In genomic region chr1:202362212-202362611, GRCh38 we compare ENCODE assay signal across 17 cellular contexts.
"Had no signal": no experiment of that assay in that cellular context is flagged by ENCODE, and none has a peak within 500 bp of the region (broad histone marks: within the 10 kb centered on the region; RNA-seq: fewer than 3 reads in every experiment).

No MANE protein-coding gene starts in this region.

- H3K27ac Mint-ChIP-seq: activated B cell treated with CpG ODN at 0.5 μM for 24 hours; activated CD4-positive, alpha-beta memory T cell treated with anti-CD3 and anti-CD28 coated beads for 36 hours; activated CD8-positive, alpha-beta memory T cell treated with anti-CD3 and anti-CD28 coated beads, Interleukin-2, amount 10 ng/mL, durations not matched to agents 7 days and 5 days; activated naive CD8-positive, alpha-beta T cell treated with anti-CD3 and anti-CD28 coated beads for 36 hours; memory B cell had no signal

- H3K36me3 Mint-ChIP-seq: activated CD4-positive, alpha-beta memory T cell treated with anti-CD3 and anti-CD28 coated beads for 36 hours; activated CD8-positive, alpha-beta memory T cell treated with anti-CD3 and anti-CD28 coated beads, Interleukin-2, amount 10 ng/mL, durations not matched to agents 7 days and 5 days; activated naive CD8-positive, alpha-beta T cell treated with anti-CD3 and anti-CD28 coated beads for 36 hours had no signal

- H3K4me3 ChIP-seq: dorsolateral prefrontal cortex, thyroid gland had no signal

- H3K9me3 ChIP-seq: thyroid gland had no signal

- H3K9me3 Mint-ChIP-seq: activated B cell treated with CpG ODN at 0.5 μM for 24 hours; activated CD4-positive, alpha-beta memory T cell treated with anti-CD3 and anti-CD28 coated beads for 36 hours; activated naive CD8-positive, alpha-beta T cell treated with anti-CD3 and anti-CD28 coated beads for 36 hours; memory B cell had no signal

- H3K36me3 ChIP-seq: thyroid gland had no signal

- H3K27ac ChIP-seq: foreskin keratinocyte, thyroid gland had no signal

- DNase-seq: activated B cell treated with CpG ODN at 0.5 μM for 24 hours; activated CD4-positive, alpha-beta memory T cell treated with anti-CD3 and anti-CD28 coated beads for 36 hours; activated CD4-positive, alpha-beta T cell treated with anti-CD3 and anti-CD28 coated beads for 4 hours; activated CD8-positive, alpha-beta memory T cell treated with anti-CD3 and anti-CD28 coated beads, Interleukin-2, amount 10 ng/mL, durations not matched to agents 7 days and 5 days; activated naive CD8-positive, alpha-beta T cell treated with anti-CD3 and anti-CD28 coated beads for 36 hours; amygdala; caudate nucleus; dorsolateral prefrontal cortex; foreskin keratinocyte; glutamatergic neuron; hippocampal formation; occipital lobe; posterior cingulate gyrus; stimulated activated CD8-positive, alpha-beta memory T cell treated with anti-CD3 and anti-CD28 coated beads, Interleukin-4, amount 100 ng/mL, for 48 hours; stimulated activated naive CD4-positive, alpha-beta T cell; thyroid gland had no signal

- H3K4me1 ChIP-seq: foreskin keratinocyte had no signal

- H3K4me3 Mint-ChIP-seq: activated B cell treated with CpG ODN at 0.5 μM for 24 hours; activated CD4-positive, alpha-beta memory T cell treated with anti-CD3 and anti-CD28 coated beads for 36 hours; activated CD8-positive, alpha-beta memory T cell treated with anti-CD3 and anti-CD28 coated beads, Interleukin-2, amount 10 ng/mL, durations not matched to agents 7 days and 5 days; activated naive CD8-positive, alpha-beta T cell treated with anti-CD3 and anti-CD28 coated beads for 36 hours; memory B cell had no signal

- H3K27me3 Mint-ChIP-seq: activated B cell treated with CpG ODN at 0.5 μM for 24 hours; activated CD4-positive, alpha-beta memory T cell treated with anti-CD3 and anti-CD28 coated beads for 36 hours; activated CD8-positive, alpha-beta memory T cell treated with anti-CD3 and anti-CD28 coated beads, Interleukin-2, amount 10 ng/mL, durations not matched to agents 7 days and 5 days; activated naive CD8-positive, alpha-beta T cell treated with anti-CD3 and anti-CD28 coated beads for 36 hours; memory B cell had no signal

- H3K27me3 ChIP-seq: dorsolateral prefrontal cortex, foreskin keratinocyte, thyroid gland had no signal

- ATAC-seq: activated CD8-positive, alpha-beta memory T cell treated with anti-CD3 and anti-CD28 coated beads, Interleukin-2, amount 10 ng/mL, durations not matched to agents 7 days and 5 days; foreskin keratinocyte had no signal

- H3K4me1 Mint-ChIP-seq: activated B cell treated with CpG ODN at 0.5 μM for 24 hours; activated CD8-positive, alpha-beta memory T cell treated with anti-CD3 and anti-CD28 coated beads, Interleukin-2, amount 10 ng/mL, durations not matched to agents 7 days and 5 days had no signal
